Comparison of ENCODE assay signal across 8 cellular contexts in the genomic region with DNA sequence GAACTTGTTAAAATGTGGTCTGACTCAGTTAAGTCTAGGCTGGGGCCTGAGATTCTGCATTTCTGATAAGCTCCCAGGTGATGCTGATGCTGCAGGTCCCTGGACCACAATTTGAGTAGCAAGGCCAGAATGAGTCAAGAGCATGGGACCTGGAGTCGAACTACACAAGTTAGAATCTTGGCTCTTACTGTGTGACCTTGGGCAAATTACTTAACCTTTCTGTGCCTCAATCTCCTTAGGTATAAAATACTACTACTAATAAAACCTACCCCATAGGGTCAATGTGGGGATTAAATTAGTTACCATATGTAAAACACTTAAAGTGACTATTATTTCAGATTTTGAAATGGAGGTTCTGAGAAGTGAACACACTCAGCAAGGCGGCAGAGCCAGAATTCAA.
"Had no signal": no experiment of that assay in that cellular context is flagged by ENCODE, and none has a peak within 500 bp of the region (broad histone marks: within the 10 kb centered on the region; RNA-seq: fewer than 3 reads in every experiment).

No MANE protein-coding gene starts in this region.

- H3K4me1 ChIP-seq: pancreas, thyroid gland, uterus had no signal

- H3K27ac Mint-ChIP-seq: dendritic cell treated with granulocyte-macrophage colony-stimulating factor and Interleukin-4, amounts not matched to agents 40 ng/mL and 50 ng/mL, for 4 days had no signal

- H3K9me3 Mint-ChIP-seq: dendritic cell treated with granulocyte-macrophage colony-stimulating factor and Interleukin-4, amounts not matched to agents 40 ng/mL and 50 ng/mL, for 4 days; T-helper 2 cell treated with Interferon-gamma antibody and Interleukin-4, amounts not matched to agents 5 μg/mL and 100 μg/mL, for 36 hours had no signal

- ATAC-seq: body of pancreas had no signal

- H3K27me3 ChIP-seq: body of pancreas, pancreas, thyroid gland, uterus had no signal

- DNase-seq: amniotic stem cell, body of pancreas, hippocampal formation, pancreas, thyroid gland, uterus had no signal

- H3K4me3 Mint-ChIP-seq: dendritic cell treated with granulocyte-macrophage colony-stimulating factor and Interleukin-4, amounts not matched to agents 40 ng/mL and 50 ng/mL, for 4 days had no signal

- H3K27me3 Mint-ChIP-seq: dendritic cell treated with granulocyte-macrophage colony-stimulating factor and Interleukin-4, amounts not matched to agents 40 ng/mL and 50 ng/mL, for 4 days had no signal

- H3K36me3 ChIP-seq: pancreas, thyroid gland, uterus had no signal

- H3K27ac ChIP-seq: body of pancreas, pancreas, thyroid gland, uterus had no signal

- H3K4me3 ChIP-seq: body of pancreas, pancreas, thyroid gland, uterus had no signal

- H3K9me3 ChIP-seq: body of pancreas, pancreas, thyroid gland, uterus had no signal
